Comparison of ENCODE assay signal across 8 cellular contexts in the genomic region with DNA sequence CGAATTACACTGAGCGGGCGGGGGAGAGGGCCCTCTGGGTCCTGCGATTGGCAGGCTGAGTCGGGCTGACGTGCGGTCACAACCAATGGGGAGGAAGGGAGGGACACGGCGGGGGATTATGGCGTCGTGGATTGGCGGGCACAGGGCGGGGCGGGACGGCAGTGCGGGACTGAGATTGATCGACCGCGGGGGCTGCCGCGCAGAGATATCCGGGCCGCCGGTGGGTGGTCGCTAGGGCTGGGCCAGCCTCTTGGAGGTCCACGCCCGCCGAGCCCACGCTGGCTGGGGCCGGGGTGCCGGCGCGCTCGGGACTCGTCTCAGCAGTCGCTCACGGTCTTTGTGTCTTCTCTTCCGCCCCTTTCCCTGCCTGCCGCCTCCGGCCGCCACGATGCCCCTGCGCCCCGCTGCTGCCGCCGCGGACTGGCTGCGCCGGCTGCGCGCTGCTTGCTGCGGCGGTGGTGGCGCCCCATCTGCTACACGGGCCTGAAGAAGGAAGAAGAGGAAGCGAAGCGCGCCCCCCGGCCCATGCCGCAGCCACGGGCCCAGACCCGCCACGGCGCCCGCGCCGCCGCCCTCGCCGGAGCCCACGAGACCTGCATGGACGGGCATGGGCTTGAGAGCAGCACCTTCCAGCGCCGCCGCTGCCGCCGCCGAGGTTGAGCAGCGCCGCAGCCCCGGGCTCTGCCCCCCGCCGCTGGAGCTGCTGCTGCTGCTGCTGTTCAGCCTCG. TPM values are rescaled to one million over a fixed set of nuclear protein-coding genes. Genes with fewer than 3 reads are reported as not detected.
DNase-seq lines count a peak whose midpoint lies in the region; ATAC-seq and TF ChIP-seq lines count a peak whose summit lies in the region.

A gene with protein sequence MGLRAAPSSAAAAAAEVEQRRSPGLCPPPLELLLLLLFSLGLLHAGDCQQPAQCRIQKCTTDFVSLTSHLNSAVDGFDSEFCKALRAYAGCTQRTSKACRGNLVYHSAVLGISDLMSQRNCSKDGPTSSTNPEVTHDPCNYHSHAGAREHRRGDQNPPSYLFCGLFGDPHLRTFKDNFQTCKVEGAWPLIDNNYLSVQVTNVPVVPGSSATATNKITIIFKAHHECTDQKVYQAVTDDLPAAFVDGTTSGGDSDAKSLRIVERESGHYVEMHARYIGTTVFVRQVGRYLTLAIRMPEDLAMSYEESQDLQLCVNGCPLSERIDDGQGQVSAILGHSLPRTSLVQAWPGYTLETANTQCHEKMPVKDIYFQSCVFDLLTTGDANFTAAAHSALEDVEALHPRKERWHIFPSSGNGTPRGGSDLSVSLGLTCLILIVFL (plus strand): TSS at position 200 of the 728 bp plus-strand sequence. CDS start 408 bp downstream, at position 608.

- no peaks in the 10 kb centered on the region for H3K9me3 Mint-ChIP-seq in Calu3 (ENCODE audit: low read depth, unreplicated experiment)
- no peaks in the 10 kb centered on the region for H3K9me3 Mint-ChIP-seq in activated T-helper 17 cell treated with anti-CD3 and anti-CD28 coated beads, Interleukin-2, amount 50 U/mL, for 72 hours
- H3K9me3 Mint-ChIP-seq in naive B cell, result no peaks in the 10 kb centered on the region
- no peaks in the 10 kb centered on the region for H3K9me3 Mint-ChIP-seq in stimulated activated effector memory CD8-positive, alpha-beta T cell treated with anti-CD3 and anti-CD28 coated beads, Interleukin-12 subunit alpha, Interleukin-12 subunit beta, amount 100 ng/mL, for 72 hours

- peak within 1 kb of the TSS; percentile 66 for H3K4me3 ChIP-seq in PC-9

- ATAC-seq in GM21526 (IDR thresholded peaks at IDR 0.05; ENCODE audit: low FRiP score, unreplicated experiment) (peak; percentile 79), naive B cell (ENCODE audit: low read depth in 2 of 2) (peak; percentile 80 to 81)
- peak; percentile 93 for ATAC-seq in activated T-helper 17 cell treated with anti-CD3 and anti-CD28 coated beads, Interleukin-2, amount 50 U/mL, for 72 hours (replicated peaks)
- peak; percentile 93 for ATAC-seq in stimulated activated effector memory CD8-positive, alpha-beta T cell treated with anti-CD3 and anti-CD28 coated beads, Interleukin-12 subunit alpha, Interleukin-12 subunit beta, amount 100 ng/mL, for 72 hours

- TF ChIP-seq CTCF in Calu3 (IDR thresholded peaks at IDR 0.05; ENCODE audit: unreplicated experiment) (no peak), PC-9 (conservative IDR thresholded peaks at IDR 0.05) (no peak)

- no peaks in the 10 kb centered on the region for H3K27me3 ChIP-seq in PC-9 (ENCODE audit: insufficient read depth, low read depth)

- H3K27me3 Mint-ChIP-seq in Calu3 (ENCODE audit: unreplicated experiment), result no peaks in the 10 kb centered on the region
- peaks cover under 1% of the 10 kb centered on the region for H3K27me3 Mint-ChIP-seq in activated T-helper 17 cell treated with anti-CD3 and anti-CD28 coated beads, Interleukin-2, amount 50 U/mL, for 72 hours
- peaks cover 1 to 19% (median 4%) of the 10 kb centered on the region in 3 donors for H3K27me3 Mint-ChIP-seq in naive B cell

- H3K4me2 ChIP-seq in PC-9, result peak within 1 kb of the TSS; percentile 100

- peaks cover 46% of the 10 kb centered on the region for H3K79me2 ChIP-seq in PC-9 (ENCODE audit: low read depth)

- CTCF ChIA-PET in Calu3 (lab: Charles Lee), result interaction anchor here (0.9 to 1.5 kb wide), 2 partner anchors 12 to 319 kb away, joined by 4 to 5 read pairs; no protein-coding TSS in a partner anchor
- CTCF ChIA-PET in PC-9 (lab: Charles Lee), result interaction anchor here (0.6 to 1.2 kb wide), 2 partner anchors 23 to 1214 kb away, joined by 3 to 8 read pairs; no protein-coding TSS in a partner anchor

- H3F3A ChIP-seq in PC-9 (ENCODE audit: insufficient read depth, low read depth), result peaks cover 14% of the 10 kb centered on the region; the same call in 1 of the 2 replicates

- H3K27ac ChIP-seq in PC-9, result peak within 1 kb of the TSS; percentile 82

- H3K9me2 ChIP-seq in PC-9 (ENCODE audit: insufficient read depth), result no peaks in the 10 kb centered on the region

- peaks cover 30% of the 10 kb centered on the region for H4K20me1 ChIP-seq in PC-9 (ENCODE audit: insufficient read depth)

- H3K27ac Mint-ChIP-seq in Calu3 (ENCODE audit: unreplicated experiment), result peak within 1 kb of the TSS; percentile 70
- H3K27ac Mint-ChIP-seq in activated T-helper 17 cell treated with anti-CD3 and anti-CD28 coated beads, Interleukin-2, amount 50 U/mL, for 72 hours, result peak within 1 kb of the TSS; percentile 87
- H3K27ac Mint-ChIP-seq in naive B cell, result peak within 1 kb of the TSS; percentile 79 to 98 (median 96)
- H3K27ac Mint-ChIP-seq in stimulated activated effector memory CD8-positive, alpha-beta T cell treated with anti-CD3 and anti-CD28 coated beads, Interleukin-12 subunit alpha, Interleukin-12 subunit beta, amount 100 ng/mL, for 72 hours, result peak within 1 kb of the TSS; percentile 74

- no peaks in the 10 kb centered on the region for H3K9me3 ChIP-seq in PC-9 (ENCODE audit: insufficient read depth, low read depth)

- peaks cover 30% of the 10 kb centered on the region for H3K4me1 ChIP-seq in PC-9 (replicated peaks; ENCODE audit: insufficient read depth)

- no peaks in the 10 kb centered on the region for H3K36me3 ChIP-seq in PC-9 (ENCODE audit: low read depth)

- POLR2A ChIA-PET in PC-9 (lab: Charles Lee; ENCODE audit: unreplicated experiment), result interaction anchor here (0.6 kb wide), 1 partner anchor 13 kb away, joined by 11 read pairs; no protein-coding TSS in a partner anchor

- peaks cover 47% of the 10 kb centered on the region for H3K4me1 Mint-ChIP-seq in Calu3 (ENCODE audit: low read depth, unreplicated experiment)
- H3K4me1 Mint-ChIP-seq in activated T-helper 17 cell treated with anti-CD3 and anti-CD28 coated beads, Interleukin-2, amount 50 U/mL, for 72 hours, result peaks cover 30% of the 10 kb centered on the region
- peaks cover 56 to 64% (median 57%) of the 10 kb centered on the region in 3 donors for H3K4me1 Mint-ChIP-seq in naive B cell
- peaks cover 48% of the 10 kb centered on the region for H3K4me1 Mint-ChIP-seq in stimulated activated effector memory CD8-positive, alpha-beta T cell treated with anti-CD3 and anti-CD28 coated beads, Interleukin-12 subunit alpha, Interleukin-12 subunit beta, amount 100 ng/mL, for 72 hours

- peak within 1 kb of the TSS; percentile 82 for H3K4me3 Mint-ChIP-seq in Calu3 (ENCODE audit: low read depth, unreplicated experiment)
- peak within 1 kb of the TSS; percentile 98 for H3K4me3 Mint-ChIP-seq in activated T-helper 17 cell treated with anti-CD3 and anti-CD28 coated beads, Interleukin-2, amount 50 U/mL, for 72 hours
- H3K4me3 Mint-ChIP-seq in naive B cell, result peak within 1 kb of the TSS; percentile 95 to 99 (median 97)
- peak within 1 kb of the TSS; percentile 97 for H3K4me3 Mint-ChIP-seq in stimulated activated effector memory CD8-positive, alpha-beta T cell treated with anti-CD3 and anti-CD28 coated beads, Interleukin-12 subunit alpha, Interleukin-12 subunit beta, amount 100 ng/mL, for 72 hours

- peak; percentile 99 for DNase-seq in Calu3
- peak; percentile 95 for DNase-seq in HuH-7.5 (ENCODE audit: low spot score)
- peak; percentile 96 for DNase-seq in PC-9
- DNase-seq in fibroblast of gingiva (ENCODE audit: low read depth), result peak; percentile 100
- DNase-seq in naive B cell, result peak; percentile 91
- DNase-seq in stimulated activated effector memory CD8-positive, alpha-beta T cell treated with anti-CD3 and anti-CD28 coated beads, Interleukin-12 subunit alpha, Interleukin-12 subunit beta, amount 100 ng/mL, for 72 hours (ENCODE audit: low spot score in 2 of 2), result peak; percentile 66 to 85

- intact Hi-C loops in Calu3 (cut with micrococcal nuclease; ENCODE audit: unreplicated experiment) (loop anchor here (1.0 to 10.0 kb wide), 5 partner anchors 54 to 1591 kb away; a partner anchor contains a TSS), PC-9 (cut with micrococcal nuclease; ENCODE audit: unreplicated experiment) (loop anchor here (1.0 to 10.0 kb wide), 6 partner anchors 151 to 1590 kb away; a partner anchor contains a TSS)

- BruUV-seq in Calu3 (replicated peaks; lab: Mats Ljungman, UMichigan), result no TSS peak
- BruUV-seq in PC-9 (replicated peaks; lab: Mats Ljungman, UMichigan), result no TSS peak

- H2AFZ ChIP-seq in PC-9, result peak within 1 kb of the TSS; percentile 89

- H3K36me3 Mint-ChIP-seq in Calu3 (ENCODE audit: insufficient read depth, unreplicated experiment), result peaks cover 73% of the 10 kb centered on the region
- peaks cover 6% of the 10 kb centered on the region for H3K36me3 Mint-ChIP-seq in activated T-helper 17 cell treated with anti-CD3 and anti-CD28 coated beads, Interleukin-2, amount 50 U/mL, for 72 hours (ENCODE audit: low read depth)
- no peaks in the 10 kb centered on the region for H3K36me3 Mint-ChIP-seq in naive B cell
- H3K36me3 Mint-ChIP-seq in stimulated activated effector memory CD8-positive, alpha-beta T cell treated with anti-CD3 and anti-CD28 coated beads, Interleukin-12 subunit alpha, Interleukin-12 subunit beta, amount 100 ng/mL, for 72 hours, result peaks cover 7% of the 10 kb centered on the region

RNA-seq across cellular contexts. Expression of the gene that starts here (rescaled TPM):
- total RNA-seq in Calu3 (2022), result 34.5 and 35.8 TPM in 2 replicates
- total RNA-seq in PC-9 (2021), result 14.2 and 14.6 TPM in 2 replicates
- total RNA-seq in activated T-helper 17 cell treated with anti-CD3 and anti-CD28 coated beads, Interleukin-2, amount 50 U/mL, for 72 hours, result 1 to 10 TPM; 2.0 to 4.1 TPM
- 1 to 10 TPM; 3.8 to 8.6 (median 4.6) TPM for polyA plus RNA-seq in naive B cell (ENCODE audit: low read depth in 6 of 6)

Comparison
In these comparisons a context has a peak if more than half of its experiments do, and no peak if none do; other contexts are left out.
1. Peak in every context shown above with its lines: DNase-seq, ATAC-seq, H3K4me3 ChIP-seq and H3K27ac ChIP-seq.